ENCODE assay signal across 8 cellular contexts in the genomic region with DNA sequence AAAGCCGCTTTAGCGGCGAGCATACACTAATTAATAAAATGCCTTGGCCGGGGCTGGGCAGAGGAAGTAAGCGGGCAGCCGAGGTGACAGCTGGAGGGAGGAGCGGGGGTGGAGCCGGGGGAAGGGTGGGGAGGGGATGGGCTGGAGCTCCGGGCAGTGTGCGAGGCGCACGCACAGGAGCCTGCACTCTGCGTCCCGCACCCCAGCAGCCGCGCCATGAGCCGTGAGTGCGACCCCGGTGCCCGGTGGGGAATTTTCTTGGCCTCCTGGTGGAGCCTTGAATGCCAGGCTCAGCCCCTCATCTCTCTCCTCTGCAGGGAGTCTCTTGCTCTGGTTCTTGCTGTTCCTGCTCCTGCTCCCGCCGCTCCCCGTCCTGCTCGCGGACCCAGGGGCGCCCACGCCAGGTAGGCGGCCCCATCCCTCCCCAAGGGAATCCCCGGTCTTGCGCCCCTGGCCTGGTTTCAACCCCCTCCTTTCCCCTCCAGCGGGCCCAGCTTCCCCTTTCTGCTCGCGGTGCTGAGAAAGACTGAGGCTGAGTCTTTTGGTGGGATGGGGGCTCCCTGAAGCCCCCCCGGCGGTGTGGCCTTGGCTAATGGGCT. TPM values are rescaled to one million over a fixed set of nuclear protein-coding genes. Genes with fewer than 3 reads are reported as not detected.
DNase-seq lines count a peak whose midpoint lies in the region; ATAC-seq and TF ChIP-seq lines count a peak whose summit lies in the region.

PTGS1 (plus strand) TSS at position 156 of the 599 bp plus-strand sequence; CDS start at position 217, 61 bp downstream.

- peak within 1 kb of the TSS; percentile 43 for H3K4me3 Mint-ChIP-seq in activated CD4-positive, alpha-beta T cell treated with anti-CD3 and anti-CD28 coated beads, Interleukin-2, amount 10 ng/mL, durations not matched to agents 7 days and 5 days

- TF ChIP-seq CTCF in coronary artery (IDR thresholded peaks at IDR 0.05) = no peak

- no peak within 1 kb of the TSS for H2BK12ac ChIP-seq in mesenchymal stem cell (ENCODE audit: low read length in 2 of 2)

- no peak within 1 kb of the TSS for H4K91ac ChIP-seq in mesenchymal stem cell (ENCODE audit: low read length)

- H3K79me1 ChIP-seq in mesenchymal stem cell (replicated peaks; ENCODE audit: low read length, poor library complexity, severe bottlenecking) = peaks cover 1% of the 10 kb centered on the region

- DNase-seq in activated CD4-positive, alpha-beta T cell treated with anti-CD3 and anti-CD28 coated beads, Interleukin-2, amount 10 ng/mL, durations not matched to agents 7 days and 5 days = no peak
- DNase-seq in activated CD4-positive, alpha-beta T cell treated with anti-CD3 and anti-CD28 coated beads, Interleukin-2, amount 50 U/mL, for 1 hour = no peak
- peak; percentile 74 for DNase-seq in NOMO-1 treated with dmso at 0.1 percent for 144 hours (lab: John Stamatoyannopoulos, UW; ENCODE audit: unreplicated experiment)
- DNase-seq in coronary artery (ENCODE audit: low spot score) = no peak
- DNase-seq in mesenchymal stem cell = no peak
- no peak for DNase-seq in NCI-H128 (lab: John Stamatoyannopoulos, UW; ENCODE audit: unreplicated experiment)

- H3K4me1 ChIP-seq in mesenchymal stem cell (ENCODE audit: control insufficient read depth, insufficient read depth, low read depth, low read length) (peaks cover 22% of the 10 kb centered on the region), urinary bladder (ENCODE audit: insufficient read depth) (no peaks in the 10 kb centered on the region)

- peak within 1 kb of the TSS; percentile 1 for H2AFZ ChIP-seq in mesenchymal stem cell (ENCODE audit: low read depth, low read length)

- 3% methylated on average over 26 of the region's 35 CpGs for WGBS in mesenchymal stem cell
- WGBS in urinary bladder = 1% methylated on average over 35 of the region's 35 CpGs

- H3K18ac ChIP-seq in mesenchymal stem cell (ENCODE audit: low read depth in 1 of 2, low read length in 2 of 2) = no peak within 1 kb of the TSS

- H3K23ac ChIP-seq in mesenchymal stem cell (ENCODE audit: low read length in 2 of 2) = no peak within 1 kb of the TSS

- H3K27me3 ChIP-seq in mesenchymal stem cell (ENCODE audit: control insufficient read depth in 1 of 2, insufficient read depth in 1 of 2, low read length in 2 of 2) = no peaks in the 10 kb centered on the region

- H3K4me1 Mint-ChIP-seq in activated CD4-positive, alpha-beta T cell treated with anti-CD3 and anti-CD28 coated beads, Interleukin-2, amount 10 ng/mL, durations not matched to agents 7 days and 5 days = peaks cover 14% of the 10 kb centered on the region

- POLR2A ChIA-PET in activated CD4-positive, alpha-beta T cell treated with anti-CD3 and anti-CD28 coated beads, Interleukin-2, amount 10 ng/mL, durations not matched to agents 7 days and 5 days (lab: Charles Lee) = no interaction called here

- no peak within 1 kb of the TSS for H2BK120ac ChIP-seq in mesenchymal stem cell (ENCODE audit: low read depth, low read length)

- no peaks in the 10 kb centered on the region for H3K36me3 Mint-ChIP-seq in activated CD4-positive, alpha-beta T cell treated with anti-CD3 and anti-CD28 coated beads, Interleukin-2, amount 10 ng/mL, durations not matched to agents 7 days and 5 days (ENCODE audit: low read depth)

- ATAC-seq in HG02759 (IDR thresholded peaks at IDR 0.05; ENCODE audit: unreplicated experiment) = peak; percentile 68

- H3K14ac ChIP-seq in mesenchymal stem cell (ENCODE audit: low read length in 2 of 2) = no peak within 1 kb of the TSS

- H3K4me3 ChIP-seq in coronary artery (peak within 1 kb of the TSS; percentile 66), mesenchymal stem cell (ENCODE audit: insufficient read depth in 1 of 2, low read depth in 1 of 2, low read length in 2 of 2) (peak within 1 kb of the TSS; percentile 47 to 86), urinary bladder (ENCODE audit: low read depth, low read length) (peak within 1 kb of the TSS; percentile 29)

- H3K36me3 ChIP-seq in mesenchymal stem cell (ENCODE audit: control insufficient read depth in 1 of 2, insufficient read depth in 2 of 2, low read depth in 1 of 2, low read length in 2 of 2) = no peaks in the 10 kb centered on the region
- H3K36me3 ChIP-seq in urinary bladder (ENCODE audit: insufficient read depth) = no peaks in the 10 kb centered on the region

- H3K27ac Mint-ChIP-seq in activated CD4-positive, alpha-beta T cell treated with anti-CD3 and anti-CD28 coated beads, Interleukin-2, amount 10 ng/mL, durations not matched to agents 7 days and 5 days = no peak within 1 kb of the TSS

- peak within 1 kb of the TSS; percentile 78 for H3K4me2 ChIP-seq in mesenchymal stem cell (ENCODE audit: low read length, poor library complexity, severe bottlenecking)

- H2BK15ac ChIP-seq in mesenchymal stem cell (ENCODE audit: low read depth, poor library complexity, severe bottlenecking) = no peak within 1 kb of the TSS

- no peak within 1 kb of the TSS for H2BK5ac ChIP-seq in mesenchymal stem cell (ENCODE audit: low read depth, low read length, poor library complexity, severe bottlenecking)

- no peaks in the 10 kb centered on the region for H3K9me3 ChIP-seq in mesenchymal stem cell (ENCODE audit: control insufficient read depth, low read length)

- H2AK5ac ChIP-seq in mesenchymal stem cell (ENCODE audit: low read length, severe bottlenecking) = no peak within 1 kb of the TSS

- CTCF ChIA-PET in activated CD4-positive, alpha-beta T cell treated with anti-CD3 and anti-CD28 coated beads, Interleukin-2, amount 10 ng/mL, durations not matched to agents 7 days and 5 days (lab: Charles Lee) = no interaction called here

- no peak within 1 kb of the TSS for H3K4ac ChIP-seq in mesenchymal stem cell (ENCODE audit: low read depth in 1 of 2, low read length in 2 of 2)

- H3K27ac ChIP-seq in coronary artery (peak within 1 kb of the TSS in 1 of 2 donors; percentile 20), mesenchymal stem cell (ENCODE audit: low read length, poor library complexity, severe bottlenecking) (no peak within 1 kb of the TSS), urinary bladder (ENCODE audit: low read depth) (no peak within 1 kb of the TSS)

- peak within 1 kb of the TSS; percentile 85 for H3K9ac ChIP-seq in mesenchymal stem cell (ENCODE audit: low read length)

- H3K27me3 Mint-ChIP-seq in activated CD4-positive, alpha-beta T cell treated with anti-CD3 and anti-CD28 coated beads, Interleukin-2, amount 10 ng/mL, durations not matched to agents 7 days and 5 days = peaks cover 20% of the 10 kb centered on the region

- H4K8ac ChIP-seq in mesenchymal stem cell (ENCODE audit: low read length) = no peak within 1 kb of the TSS

- H3K9me3 Mint-ChIP-seq in activated CD4-positive, alpha-beta T cell treated with anti-CD3 and anti-CD28 coated beads, Interleukin-2, amount 10 ng/mL, durations not matched to agents 7 days and 5 days = no peaks in the 10 kb centered on the region

RNA-seq across cellular contexts. Expression of gene PTGS1, which starts in this region (rescaled TPM):
- not detected for total RNA-seq in activated CD4-positive, alpha-beta T cell treated with anti-CD3 and anti-CD28 coated beads, Interleukin-2, amount 10 ng/mL, durations not matched to agents 7 days and 5 days
- polyA plus RNA-seq in mesenchymal stem cell (2013, experiment 1 of 2) = 2.3 TPM
- polyA plus RNA-seq in mesenchymal stem cell (2013, experiment 2 of 2) = 2.3 TPM
- total RNA-seq in urinary bladder = 98.8 TPM
- polyA plus RNA-seq in urinary bladder = 348 TPM

Comparison
In these comparisons a context has a peak if more than half of its experiments do, and no peak if none do; other contexts are left out.
1. RNA of gene PTGS1 (total RNA-seq): 98.8 TPM in urinary bladder (single experiment); not detected in activated CD4-positive, alpha-beta T cell treated with anti-CD3 and anti-CD28 coated beads, Interleukin-2, amount 10 ng/mL, durations not matched to agents 7 days and 5 days; every median in the first group is over 10 times any median in the second.
2. Peak in every context shown above with its lines, with median percentiles within 50 percentile points of each other: H3K4me3 ChIP-seq.